Comparison of ENCODE assay signal across 17 cellular contexts in the genomic region with DNA sequence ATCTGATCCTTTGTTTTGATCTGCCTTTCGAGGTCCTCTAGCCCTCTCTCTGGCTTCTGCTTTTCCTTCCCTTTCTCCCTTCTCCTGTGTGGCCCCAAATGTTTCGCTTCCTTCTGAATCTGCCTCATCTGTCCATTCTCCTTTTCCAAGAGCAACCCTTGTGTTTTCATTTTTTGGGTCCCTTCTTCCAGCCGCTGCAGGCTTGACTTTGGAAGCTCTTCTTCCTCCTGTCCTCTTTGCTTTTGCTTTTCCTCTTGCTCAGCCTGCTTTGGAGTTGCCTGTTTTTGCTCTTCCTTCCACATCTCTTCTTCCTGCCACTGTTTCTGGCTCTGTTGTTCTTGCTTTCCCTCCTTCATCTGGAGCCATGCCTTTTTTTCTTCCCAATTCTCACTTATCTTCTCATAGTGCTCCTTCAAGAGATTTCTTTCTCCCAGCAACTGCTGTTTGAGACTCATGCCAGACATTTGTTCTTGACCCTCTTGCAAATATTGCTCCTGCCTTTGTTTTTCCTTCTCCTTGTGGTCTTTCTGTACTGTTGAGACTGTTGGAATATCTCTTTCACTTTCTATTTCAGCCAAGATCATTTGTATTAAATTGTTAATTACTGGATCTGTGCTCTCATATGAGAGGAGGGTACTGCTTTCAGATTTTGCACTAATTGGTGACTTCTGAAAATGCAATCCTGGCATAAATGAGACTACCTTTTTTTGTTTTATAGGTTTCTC. TPM values are rescaled to one million over a fixed set of nuclear protein-coding genes. Genes with fewer than 3 reads are reported as not detected.
DNase-seq lines count a peak whose midpoint lies in the region; ATAC-seq, FAIRE-seq and TF ChIP-seq lines count a peak whose summit lies in the region.
"Had no signal": no experiment of that assay in that cellular context is flagged by ENCODE, and none has a peak within 500 bp of the region (broad histone marks: within the 10 kb centered on the region; RNA-seq: fewer than 3 reads in every experiment).

No MANE protein-coding gene starts in this region.

- DNase-seq in right cardiac atrium (no peak), cardiac septum (ENCODE audit: low spot score) (no peak), choroid plexus epithelial cell (ENCODE audit: low read depth) (peak; percentile 70), medulla oblongata (ENCODE audit: extremely low spot score) (peak; percentile 4), kidney tubule cell (ENCODE audit: low spot score) (no peak), GM19239 (ENCODE audit: insufficient read length, low spot score) (no peak)
- no peak for DNase-seq in activated CD8-positive, alpha-beta memory T cell treated with anti-CD3 and anti-CD28 coated beads, Interleukin-2, amount 50 U/mL, for 48 hours
- DNase-seq in central memory CD4-positive, alpha-beta T cell: no peak
- DNase-seq: activated CD4-positive, alpha-beta T cell treated with anti-CD3 and anti-CD28 coated beads, Interleukin-2, amount 50 U/mL, for 4 hours; activated naive CD4-positive, alpha-beta T cell treated with anti-CD3 and anti-CD28 coated beads for 36 hours; DMS53; PC-9 had no signal

- H3K27me3 ChIP-seq in right cardiac atrium (ENCODE audit: control insufficient read depth, insufficient read depth): no peaks in the 10 kb centered on the region
- H3K27me3 ChIP-seq: neutrophil had no signal

- WGBS in right cardiac atrium: 84% methylated on average over 3 of the region's 3 CpGs

- intact Hi-C loops in right cardiac atrium (cut with DNase I): no loop called here
- intact Hi-C loops in cardiac septum (cut with DNase I): no loop called here

- no peak for TF ChIP-seq CTCF in choroid plexus epithelial cell (conservative IDR thresholded peaks at IDR 0.05; ENCODE audit: low read depth, low read length)

- H3K4me3 ChIP-seq in right cardiac atrium (ENCODE audit: low read length): no peak overlapping the region
- H3K4me3 ChIP-seq in choroid plexus epithelial cell (ENCODE audit: low read depth, low read length): no peak overlapping the region
- H3K4me3 ChIP-seq: coronary artery, PC-9 had no signal

- H3K4me1 ChIP-seq in right cardiac atrium (ENCODE audit: control insufficient read depth, insufficient read depth, low read length): no peaks in the 10 kb centered on the region

- H3K27ac ChIP-seq in right cardiac atrium (ENCODE audit: low read length): peak overlapping the region; percentile 8
- H3K27ac ChIP-seq: coronary artery, neutrophil, PC-9 had no signal

- no peaks in the 10 kb centered on the region for H3K9me3 ChIP-seq in right cardiac atrium (ENCODE audit: control insufficient read depth, low read length)
- H3K9me3 ChIP-seq: neutrophil had no signal

- no peak for FAIRE-seq in GM19239 (lab: Jason Lieb, UNC)
- FAIRE-seq: frontal cortex had no signal

- ATAC-seq in right cardiac atrium: no peak

RNA-seq across cellular contexts. Expression of a gene that starts 42.4 kb away (rescaled TPM):
- total RNA-seq in right cardiac atrium: not detected
- polyA plus RNA-seq in right cardiac atrium: 0.02 TPM
- not detected for total RNA-seq in cardiac septum
- total RNA-seq: activated naive CD4-positive, alpha-beta T cell treated with anti-CD3 and anti-CD28 coated beads for 36 hours; frontal cortex; kidney epithelial cell; PC-9; T-helper 2 cell treated with Interferon-gamma antibody and Interleukin-4, amounts not matched to agents 100 ng/mL and 5 ng/mL, for 36 hours had no signal

RNA-seq across cellular contexts. Expression of a gene that starts 46.7 kb away (rescaled TPM):
- total RNA-seq in right cardiac atrium (10 to 100 TPM; 54.5 to 75.4 (median 62.7) TPM), cardiac septum (61.9 TPM)
- 12.3 TPM for polyA plus RNA-seq in right cardiac atrium

Comparison
In these comparisons a context has a peak if more than half of its experiments do, and no peak if none do; other contexts are left out.
1. DNase-seq: peak in choroid plexus epithelial cell (single experiment) and medulla oblongata (single experiment); none in right cardiac atrium (0 of 3), cardiac septum (single experiment), kidney tubule cell (single experiment), GM19239 (single experiment), activated CD8-positive, alpha-beta memory T cell treated with anti-CD3 and anti-CD28 coated beads, Interleukin-2, amount 50 U/mL, for 48 hours (single experiment) and central memory CD4-positive, alpha-beta T cell (single experiment).